12 cellular contexts compared by ENCODE assay signal in genomic region chr2:66448592-66448991, GRCh38. TPM values are rescaled to one million over a fixed set of nuclear protein-coding genes. Genes with fewer than 3 reads are reported as not detected.
"Had no signal": no experiment of that assay in that cellular context is flagged by ENCODE, and none has a peak within 500 bp of the region (broad histone marks: within the 10 kb centered on the region; RNA-seq: fewer than 3 reads in every experiment).

No MANE protein-coding gene starts in this region.

- H3K27ac Mint-ChIP-seq: activated CD4-positive, alpha-beta T cell treated with anti-CD3 and anti-CD28 coated beads, Interleukin-2, amount 10 ng/mL, durations not matched to agents 7 days and 5 days; activated naive CD8-positive, alpha-beta T cell treated with anti-CD3 and anti-CD28 coated beads for 36 hours; stimulated activated effector memory CD8-positive, alpha-beta T cell treated with anti-CD3 and anti-CD28 coated beads, Interleukin-12 subunit alpha, Interleukin-12 subunit beta, amount 100 ng/mL, for 72 hours had no signal

- H3K9me3 Mint-ChIP-seq: activated CD4-positive, alpha-beta T cell treated with anti-CD3 and anti-CD28 coated beads, Interleukin-2, amount 10 ng/mL, durations not matched to agents 7 days and 5 days; activated naive CD8-positive, alpha-beta T cell treated with anti-CD3 and anti-CD28 coated beads for 36 hours; neural crest cell; stimulated activated effector memory CD8-positive, alpha-beta T cell treated with anti-CD3 and anti-CD28 coated beads, Interleukin-12 subunit alpha, Interleukin-12 subunit beta, amount 100 ng/mL, for 72 hours had no signal

- H3K9me3 ChIP-seq: thoracic aorta had no signal

- H3K36me3 ChIP-seq: thoracic aorta had no signal

- H3K4me3 Mint-ChIP-seq: activated CD4-positive, alpha-beta T cell treated with anti-CD3 and anti-CD28 coated beads, Interleukin-2, amount 10 ng/mL, durations not matched to agents 7 days and 5 days; activated naive CD8-positive, alpha-beta T cell treated with anti-CD3 and anti-CD28 coated beads for 36 hours; stimulated activated effector memory CD8-positive, alpha-beta T cell treated with anti-CD3 and anti-CD28 coated beads, Interleukin-12 subunit alpha, Interleukin-12 subunit beta, amount 100 ng/mL, for 72 hours had no signal

- DNase-seq: activated CD4-positive, alpha-beta T cell treated with anti-CD3 and anti-CD28 coated beads, Interleukin-2, amount 10 ng/mL, durations not matched to agents 7 days and 5 days; activated CD4-positive, CD25-positive, alpha-beta regulatory T cell; activated CD8-positive, alpha-beta memory T cell treated with anti-CD3 and anti-CD28 coated beads for 24 hours; activated gamma-delta T cell treated with Interleukin-2 at 50 U/mL for 16 hours; activated naive CD8-positive, alpha-beta T cell treated with anti-CD3 and anti-CD28 coated beads for 36 hours; effector memory CD4-positive, alpha-beta T cell; kidney; mesendoderm had no signal

- H3K4me3 ChIP-seq: thoracic aorta had no signal

- H3K4me1 Mint-ChIP-seq: activated CD4-positive, alpha-beta T cell treated with anti-CD3 and anti-CD28 coated beads, Interleukin-2, amount 10 ng/mL, durations not matched to agents 7 days and 5 days; activated naive CD8-positive, alpha-beta T cell treated with anti-CD3 and anti-CD28 coated beads for 36 hours; stimulated activated effector memory CD8-positive, alpha-beta T cell treated with anti-CD3 and anti-CD28 coated beads, Interleukin-12 subunit alpha, Interleukin-12 subunit beta, amount 100 ng/mL, for 72 hours had no signal

- H3K27ac ChIP-seq: epithelial cell of prostate had no signal

- H3K36me3 Mint-ChIP-seq: activated naive CD8-positive, alpha-beta T cell treated with anti-CD3 and anti-CD28 coated beads for 36 hours; stimulated activated effector memory CD8-positive, alpha-beta T cell treated with anti-CD3 and anti-CD28 coated beads, Interleukin-12 subunit alpha, Interleukin-12 subunit beta, amount 100 ng/mL, for 72 hours had no signal

RNA-seq across cellular contexts. Expression of gene MEIS1, which starts 13.7 kb away (rescaled TPM):
- total RNA-seq: activated CD4-positive, alpha-beta T cell treated with anti-CD3 and anti-CD28 coated beads, Interleukin-2, amount 10 ng/mL, durations not matched to agents 7 days and 5 days; activated naive CD8-positive, alpha-beta T cell treated with anti-CD3 and anti-CD28 coated beads for 36 hours had no signal
